In the genomic region with DNA sequence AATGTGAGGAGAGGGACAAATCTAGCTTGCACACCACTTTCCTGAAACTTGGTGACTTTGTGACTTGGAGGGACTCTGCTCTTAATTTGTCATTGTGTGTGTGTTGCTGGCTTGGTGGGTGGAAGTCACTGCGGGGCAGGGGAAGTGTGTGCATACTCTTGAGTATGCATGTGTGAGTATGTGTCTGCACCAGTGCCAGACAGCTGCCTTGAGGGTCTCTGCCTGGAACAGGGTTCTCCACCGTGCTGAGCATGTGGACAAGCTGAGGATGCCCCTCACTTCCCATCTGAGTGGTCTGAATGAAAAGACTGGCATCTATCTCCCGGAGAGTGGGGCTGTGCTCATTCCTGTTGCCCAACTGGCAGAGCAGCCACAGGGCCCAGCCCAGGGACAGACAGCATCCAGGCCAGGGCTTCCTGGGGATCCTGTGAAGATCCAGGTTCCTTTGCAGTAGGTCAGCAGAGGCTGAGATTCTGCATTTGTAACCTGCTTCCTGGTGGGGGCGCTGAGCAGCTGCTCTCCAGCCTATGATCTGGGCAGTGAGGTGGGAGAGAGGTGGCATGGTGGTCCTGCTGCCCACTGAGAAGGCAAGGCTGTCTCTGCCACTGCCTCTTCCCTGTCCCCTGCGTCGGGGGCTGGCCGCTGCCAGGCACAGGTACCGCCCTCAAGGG, we compare ENCODE assay signal across 1 cellular context.
TF ChIP-seq lines count a peak whose summit lies in the region.

No MANE protein-coding gene starts in this region.

TF ChIP-seq in HepG2, 621 proteins besides CTCF, POLR2A, EP300 and RAD21 (continued from another document and continues in another):
- TF ChIP-seq, protein P1, sequence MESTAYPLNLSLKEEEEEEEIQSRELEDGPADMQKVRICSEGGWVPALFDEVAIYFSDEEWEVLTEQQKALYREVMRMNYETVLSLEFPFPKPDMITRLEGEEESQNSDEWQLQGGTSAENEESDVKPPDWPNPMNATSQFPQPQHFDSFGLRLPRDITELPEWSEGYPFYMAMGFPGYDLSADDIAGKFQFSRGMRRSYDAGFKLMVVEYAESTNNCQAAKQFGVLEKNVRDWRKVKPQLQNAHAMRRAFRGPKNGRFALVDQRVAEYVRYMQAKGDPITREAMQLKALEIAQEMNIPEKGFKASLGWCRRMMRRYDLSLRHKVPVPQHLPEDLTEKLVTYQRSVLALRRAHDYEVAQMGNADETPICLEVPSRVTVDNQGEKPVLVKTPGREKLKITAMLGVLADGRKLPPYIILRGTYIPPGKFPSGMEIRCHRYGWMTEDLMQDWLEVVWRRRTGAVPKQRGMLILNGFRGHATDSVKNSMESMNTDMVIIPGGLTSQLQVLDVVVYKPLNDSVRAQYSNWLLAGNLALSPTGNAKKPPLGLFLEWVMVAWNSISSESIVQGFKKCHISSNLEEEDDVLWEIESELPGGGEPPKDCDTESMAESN (CRISPR knock-in tag; conservative IDR thresholded peaks at IDR 0.05), result no peak
- TF ChIP-seq SRSF4 (IDR thresholded peaks at IDR 0.05; ENCODE audit: low read depth, low read length, poor library complexity, severe bottlenecking) (no peak), ZNF569 (CRISPR knock-in tag; IDR thresholded peaks at IDR 0.05; ENCODE audit: borderline replicate concordance) (no peak), ZNF343 (CRISPR knock-in tag; IDR thresholded peaks at IDR 0.05) (no peak), DRAP1 (CRISPR knock-in tag; IDR thresholded peaks at IDR 0.05) (no peak), ATAD3A (CRISPR knock-in tag; IDR thresholded peaks at IDR 0.05) (no peak), KDM2A (CRISPR knock-in tag; IDR thresholded peaks at IDR 0.05; ENCODE audit: borderline replicate concordance, low read depth) (peak; percentile 54), NCOA2 (CRISPR knock-in tag; IDR thresholded peaks at IDR 0.05) (0 out of 2 replicates have a peak, but pooled peaks have one; percentile 35), MIER2 (CRISPR knock-in tag; IDR thresholded peaks at IDR 0.05) (no peak), PHF5A (CRISPR knock-in tag; IDR thresholded peaks at IDR 0.05; ENCODE audit: low read depth, unreplicated experiment) (peak; percentile 68), ATM (IDR thresholded peaks at IDR 0.05; ENCODE audit: borderline replicate concordance) (no peak), ZNF720 (CRISPR knock-in tag; IDR thresholded peaks at IDR 0.05) (no peak), ZNF674 (CRISPR knock-in tag; IDR thresholded peaks at IDR 0.05; ENCODE audit: low read depth) (no peak), ELF3 (CRISPR knock-in tag; IDR thresholded peaks at IDR 0.05) (peak; percentile 69; the same call in 1 of the 2 replicates), U2AF1 (optimal IDR thresholded peaks at IDR 0.05; ENCODE audit: low read depth, low read length) (no peak), SPEN (CRISPR knock-in tag; IDR thresholded peaks at IDR 0.05; ENCODE audit: low read depth) (peak; percentile 55; the same call in 1 of the 2 replicates), TBX3 (IDR thresholded peaks at IDR 0.05; ENCODE audit: borderline replicate concordance) (no peak), MTA1 (CRISPR knock-in tag; IDR thresholded peaks at IDR 0.05; ENCODE audit: borderline replicate concordance) (peak; percentile 59; the same call in 1 of the 2 replicates), SOX6 (IDR thresholded peaks at IDR 0.05) (no peak), SOX6 (CRISPR knock-in tag; IDR thresholded peaks at IDR 0.05) (peak; percentile 44; the same call in 1 of the 2 replicates), BORCS8-MEF2B (CRISPR knock-in tag; IDR thresholded peaks at IDR 0.05) (no peak), XBP1 (CRISPR knock-in tag; IDR thresholded peaks at IDR 0.05) (no peak), ZKSCAN8 (CRISPR knock-in tag; IDR thresholded peaks at IDR 0.05; ENCODE audit: borderline replicate concordance) (peak; percentile 38; the same call in 1 of the 2 replicates), SMAD9 (CRISPR knock-in tag; IDR thresholded peaks at IDR 0.05) (0 out of 2 replicates have a peak, but pooled peaks have one; percentile 39), HNF4A (CRISPR knock-in tag; IDR thresholded peaks at IDR 0.05) (no peak; the same call in 1 of the 2 replicates), GLI4 (CRISPR knock-in tag; IDR thresholded peaks at IDR 0.05; ENCODE audit: borderline replicate concordance) (no peak), KDM1A (CRISPR knock-in tag; IDR thresholded peaks at IDR 0.05) (peak; percentile 28; the same call in 1 of the 2 replicates), SOX5 (CRISPR knock-in tag; IDR thresholded peaks at IDR 0.05; ENCODE audit: borderline replicate concordance) (peak; percentile 46; the same call in 1 of the 2 replicates), FOXP4 (CRISPR knock-in tag; IDR thresholded peaks at IDR 0.05) (peak; percentile 41; the same call in 1 of the 2 replicates), ZNF883 (CRISPR knock-in tag; IDR thresholded peaks at IDR 0.05; ENCODE audit: not compliant biosample characterization) (peak; percentile 23), MAZ (IDR thresholded peaks at IDR 0.05; ENCODE audit: borderline replicate concordance, low read depth, low read length) (no peak), MAZ (CRISPR knock-in tag; IDR thresholded peaks at IDR 0.05; ENCODE audit: low read depth) (peak; percentile 60), ZNF383 (CRISPR knock-in tag; IDR thresholded peaks at IDR 0.05; ENCODE audit: borderline replicate concordance) (no peak), NFIC (IDR thresholded peaks at IDR 0.05; ENCODE audit: low read length) (no peak), ZNF264 (CRISPR knock-in tag; IDR thresholded peaks at IDR 0.05) (no peak; the same call in 1 of the 2 replicates), DMTF1 (CRISPR knock-in tag; IDR thresholded peaks at IDR 0.05) (no peak), ZNF577 (CRISPR knock-in tag; IDR thresholded peaks at IDR 0.05; ENCODE audit: borderline replicate concordance, low read depth) (no peak), ERF (CRISPR knock-in tag; IDR thresholded peaks at IDR 0.05) (0 out of 2 replicates have a peak, but pooled peaks have one; percentile 18), PRMT3 (CRISPR knock-in tag; IDR thresholded peaks at IDR 0.05; ENCODE audit: borderline replicate concordance, low read depth) (no peak), SP140L (CRISPR knock-in tag; IDR thresholded peaks at IDR 0.05; ENCODE audit: borderline replicate concordance) (no peak), SRSF1 (optimal IDR thresholded peaks at IDR 0.05; ENCODE audit: low read depth, low read length) (no peak), KDM6A (CRISPR knock-in tag; IDR thresholded peaks at IDR 0.05; ENCODE audit: low read depth) (0 out of 2 replicates have a peak, but pooled peaks have one; percentile 36), ZNF747 (CRISPR knock-in tag; IDR thresholded peaks at IDR 0.05; ENCODE audit: borderline replicate concordance) (peak; percentile 26; the same call in 1 of the 2 replicates), ZNF652 (CRISPR knock-in tag; IDR thresholded peaks at IDR 0.05; ENCODE audit: borderline replicate concordance, low read depth) (no peak), TAF1 (CRISPR knock-in tag; IDR thresholded peaks at IDR 0.05) (peak; percentile 37; the same call in 1 of the 2 replicates), KAT8 (CRISPR knock-in tag; IDR thresholded peaks at IDR 0.05) (peak; percentile 45; the same call in 1 of the 2 replicates)
- TF ChIP-seq, protein P2, sequence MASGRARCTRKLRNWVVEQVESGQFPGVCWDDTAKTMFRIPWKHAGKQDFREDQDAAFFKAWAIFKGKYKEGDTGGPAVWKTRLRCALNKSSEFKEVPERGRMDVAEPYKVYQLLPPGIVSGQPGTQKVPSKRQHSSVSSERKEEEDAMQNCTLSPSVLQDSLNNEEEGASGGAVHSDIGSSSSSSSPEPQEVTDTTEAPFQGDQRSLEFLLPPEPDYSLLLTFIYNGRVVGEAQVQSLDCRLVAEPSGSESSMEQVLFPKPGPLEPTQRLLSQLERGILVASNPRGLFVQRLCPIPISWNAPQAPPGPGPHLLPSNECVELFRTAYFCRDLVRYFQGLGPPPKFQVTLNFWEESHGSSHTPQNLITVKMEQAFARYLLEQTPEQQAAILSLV (CRISPR knock-in tag; IDR thresholded peaks at IDR 0.05; ENCODE audit: borderline replicate concordance), result peak; percentile 92; the same call in 1 of the 2 replicates
- TF ChIP-seq, protein P3, sequence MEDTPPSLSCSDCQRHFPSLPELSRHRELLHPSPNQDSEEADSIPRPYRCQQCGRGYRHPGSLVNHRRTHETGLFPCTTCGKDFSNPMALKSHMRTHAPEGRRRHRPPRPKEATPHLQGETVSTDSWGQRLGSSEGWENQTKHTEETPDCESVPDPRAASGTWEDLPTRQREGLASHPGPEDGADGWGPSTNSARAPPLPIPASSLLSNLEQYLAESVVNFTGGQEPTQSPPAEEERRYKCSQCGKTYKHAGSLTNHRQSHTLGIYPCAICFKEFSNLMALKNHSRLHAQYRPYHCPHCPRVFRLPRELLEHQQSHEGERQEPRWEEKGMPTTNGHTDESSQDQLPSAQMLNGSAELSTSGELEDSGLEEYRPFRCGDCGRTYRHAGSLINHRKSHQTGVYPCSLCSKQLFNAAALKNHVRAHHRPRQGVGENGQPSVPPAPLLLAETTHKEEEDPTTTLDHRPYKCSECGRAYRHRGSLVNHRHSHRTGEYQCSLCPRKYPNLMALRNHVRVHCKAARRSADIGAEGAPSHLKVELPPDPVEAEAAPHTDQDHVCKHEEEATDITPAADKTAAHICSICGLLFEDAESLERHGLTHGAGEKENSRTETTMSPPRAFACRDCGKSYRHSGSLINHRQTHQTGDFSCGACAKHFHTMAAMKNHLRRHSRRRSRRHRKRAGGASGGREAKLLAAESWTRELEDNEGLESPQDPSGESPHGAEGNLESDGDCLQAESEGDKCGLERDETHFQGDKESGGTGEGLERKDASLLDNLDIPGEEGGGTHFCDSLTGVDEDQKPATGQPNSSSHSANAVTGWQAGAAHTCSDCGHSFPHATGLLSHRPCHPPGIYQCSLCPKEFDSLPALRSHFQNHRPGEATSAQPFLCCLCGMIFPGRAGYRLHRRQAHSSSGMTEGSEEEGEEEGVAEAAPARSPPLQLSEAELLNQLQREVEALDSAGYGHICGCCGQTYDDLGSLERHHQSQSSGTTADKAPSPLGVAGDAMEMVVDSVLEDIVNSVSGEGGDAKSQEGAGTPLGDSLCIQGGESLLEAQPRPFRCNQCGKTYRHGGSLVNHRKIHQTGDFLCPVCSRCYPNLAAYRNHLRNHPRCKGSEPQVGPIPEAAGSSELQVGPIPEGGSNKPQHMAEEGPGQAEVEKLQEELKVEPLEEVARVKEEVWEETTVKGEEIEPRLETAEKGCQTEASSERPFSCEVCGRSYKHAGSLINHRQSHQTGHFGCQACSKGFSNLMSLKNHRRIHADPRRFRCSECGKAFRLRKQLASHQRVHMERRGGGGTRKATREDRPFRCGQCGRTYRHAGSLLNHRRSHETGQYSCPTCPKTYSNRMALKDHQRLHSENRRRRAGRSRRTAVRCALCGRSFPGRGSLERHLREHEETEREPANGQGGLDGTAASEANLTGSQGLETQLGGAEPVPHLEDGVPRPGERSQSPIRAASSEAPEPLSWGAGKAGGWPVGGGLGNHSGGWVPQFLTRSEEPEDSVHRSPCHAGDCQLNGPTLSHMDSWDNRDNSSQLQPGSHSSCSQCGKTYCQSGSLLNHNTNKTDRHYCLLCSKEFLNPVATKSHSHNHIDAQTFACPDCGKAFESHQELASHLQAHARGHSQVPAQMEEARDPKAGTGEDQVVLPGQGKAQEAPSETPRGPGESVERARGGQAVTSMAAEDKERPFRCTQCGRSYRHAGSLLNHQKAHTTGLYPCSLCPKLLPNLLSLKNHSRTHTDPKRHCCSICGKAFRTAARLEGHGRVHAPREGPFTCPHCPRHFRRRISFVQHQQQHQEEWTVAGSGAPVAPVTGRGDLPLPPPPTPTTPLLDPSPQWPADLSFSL (CRISPR knock-in tag; IDR thresholded peaks at IDR 0.05), result no peak
- TF ChIP-seq, protein P4, sequence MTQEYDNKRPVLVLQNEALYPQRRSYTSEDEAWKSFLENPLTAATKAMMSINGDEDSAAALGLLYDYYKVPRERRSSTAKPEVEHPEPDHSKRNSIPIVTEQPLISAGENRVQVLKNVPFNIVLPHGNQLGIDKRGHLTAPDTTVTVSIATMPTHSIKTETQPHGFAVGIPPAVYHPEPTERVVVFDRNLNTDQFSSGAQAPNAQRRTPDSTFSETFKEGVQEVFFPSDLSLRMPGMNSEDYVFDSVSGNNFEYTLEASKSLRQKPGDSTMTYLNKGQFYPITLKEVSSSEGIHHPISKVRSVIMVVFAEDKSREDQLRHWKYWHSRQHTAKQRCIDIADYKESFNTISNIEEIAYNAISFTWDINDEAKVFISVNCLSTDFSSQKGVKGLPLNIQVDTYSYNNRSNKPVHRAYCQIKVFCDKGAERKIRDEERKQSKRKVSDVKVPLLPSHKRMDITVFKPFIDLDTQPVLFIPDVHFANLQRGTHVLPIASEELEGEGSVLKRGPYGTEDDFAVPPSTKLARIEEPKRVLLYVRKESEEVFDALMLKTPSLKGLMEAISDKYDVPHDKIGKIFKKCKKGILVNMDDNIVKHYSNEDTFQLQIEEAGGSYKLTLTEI (CRISPR knock-in tag; conservative IDR thresholded peaks at IDR 0.05), result no peak
